In genomic region chr14:103525430-103526246, GRCh38 we compare ENCODE assay signal across 1 cellular context.
TF ChIP-seq lines count a peak whose summit lies in the region.
"Not testable (repeated sequence)": the region's sequence is repeated elsewhere in the genome, so short reads cannot be mapped to it uniquely, and the experiment has no call there.

No MANE protein-coding gene starts in this region.

TF ChIP-seq in HepG2, 621 proteins besides CTCF, POLR2A, EP300 and RAD21 (continued from another document and continues in another):
- TF ChIP-seq POLR2AphosphoS5 (IDR thresholded peaks at IDR 0.05; ENCODE audit: low read depth, low read length): peak; percentile 68
- 0 out of 2 replicates have a peak, but pooled peaks have one; percentile 26 for TF ChIP-seq ZNF264 (CRISPR knock-in tag; IDR thresholded peaks at IDR 0.05)
- TF ChIP-seq, protein P1, sequence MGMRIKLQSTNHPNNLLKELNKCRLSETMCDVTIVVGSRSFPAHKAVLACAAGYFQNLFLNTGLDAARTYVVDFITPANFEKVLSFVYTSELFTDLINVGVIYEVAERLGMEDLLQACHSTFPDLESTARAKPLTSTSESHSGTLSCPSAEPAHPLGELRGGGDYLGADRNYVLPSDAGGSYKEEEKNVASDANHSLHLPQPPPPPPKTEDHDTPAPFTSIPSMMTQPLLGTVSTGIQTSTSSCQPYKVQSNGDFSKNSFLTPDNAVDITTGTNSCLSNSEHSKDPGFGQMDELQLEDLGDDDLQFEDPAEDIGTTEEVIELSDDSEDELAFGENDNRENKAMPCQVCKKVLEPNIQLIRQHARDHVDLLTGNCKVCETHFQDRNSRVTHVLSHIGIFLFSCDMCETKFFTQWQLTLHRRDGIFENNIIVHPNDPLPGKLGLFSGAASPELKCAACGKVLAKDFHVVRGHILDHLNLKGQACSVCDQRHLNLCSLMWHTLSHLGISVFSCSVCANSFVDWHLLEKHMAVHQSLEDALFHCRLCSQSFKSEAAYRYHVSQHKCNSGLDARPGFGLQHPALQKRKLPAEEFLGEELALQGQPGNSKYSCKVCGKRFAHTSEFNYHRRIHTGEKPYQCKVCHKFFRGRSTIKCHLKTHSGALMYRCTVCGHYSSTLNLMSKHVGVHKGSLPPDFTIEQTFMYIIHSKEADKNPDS (CRISPR knock-in tag; IDR thresholded peaks at IDR 0.05): peak; percentile 49; the same call in 1 of the 2 replicates
- 0 out of 2 replicates have a peak, but pooled peaks have one; percentile 44 for TF ChIP-seq ZNF800 (CRISPR knock-in tag; IDR thresholded peaks at IDR 0.05)
- peak; percentile 62; the same call in 1 of the 2 replicates for TF ChIP-seq ZSCAN21 (CRISPR knock-in tag; IDR thresholded peaks at IDR 0.05; ENCODE audit: borderline replicate concordance)
- 0 out of 2 replicates have a peak, but pooled peaks have one; percentile 58 for TF ChIP-seq ZNF30 (CRISPR knock-in tag; IDR thresholded peaks at IDR 0.05)
- peak; percentile 28; the same call in 1 of the 3 replicates for TF ChIP-seq MXI1 (IDR thresholded peaks at IDR 0.05; ENCODE audit: borderline replicate concordance, low read depth, low read length)
- TF ChIP-seq DMAP1 (CRISPR knock-in tag; IDR thresholded peaks at IDR 0.05): peak; percentile 61; the same call in 1 of the 2 replicates
- TF ChIP-seq ZNF18 (CRISPR knock-in tag; IDR thresholded peaks at IDR 0.05; ENCODE audit: insufficient replicate concordance): peak; percentile 35
- TF ChIP-seq SIN3A (IDR thresholded peaks at IDR 0.05; ENCODE audit: borderline replicate concordance, low read depth, low read length): 0 out of 2 replicates have a peak, but pooled peaks have one; percentile 10
- TF ChIP-seq ZBTB42 (CRISPR knock-in tag; IDR thresholded peaks at IDR 0.05): peak; percentile 54; the same call in 1 of the 2 replicates
- TF ChIP-seq, protein P2, sequence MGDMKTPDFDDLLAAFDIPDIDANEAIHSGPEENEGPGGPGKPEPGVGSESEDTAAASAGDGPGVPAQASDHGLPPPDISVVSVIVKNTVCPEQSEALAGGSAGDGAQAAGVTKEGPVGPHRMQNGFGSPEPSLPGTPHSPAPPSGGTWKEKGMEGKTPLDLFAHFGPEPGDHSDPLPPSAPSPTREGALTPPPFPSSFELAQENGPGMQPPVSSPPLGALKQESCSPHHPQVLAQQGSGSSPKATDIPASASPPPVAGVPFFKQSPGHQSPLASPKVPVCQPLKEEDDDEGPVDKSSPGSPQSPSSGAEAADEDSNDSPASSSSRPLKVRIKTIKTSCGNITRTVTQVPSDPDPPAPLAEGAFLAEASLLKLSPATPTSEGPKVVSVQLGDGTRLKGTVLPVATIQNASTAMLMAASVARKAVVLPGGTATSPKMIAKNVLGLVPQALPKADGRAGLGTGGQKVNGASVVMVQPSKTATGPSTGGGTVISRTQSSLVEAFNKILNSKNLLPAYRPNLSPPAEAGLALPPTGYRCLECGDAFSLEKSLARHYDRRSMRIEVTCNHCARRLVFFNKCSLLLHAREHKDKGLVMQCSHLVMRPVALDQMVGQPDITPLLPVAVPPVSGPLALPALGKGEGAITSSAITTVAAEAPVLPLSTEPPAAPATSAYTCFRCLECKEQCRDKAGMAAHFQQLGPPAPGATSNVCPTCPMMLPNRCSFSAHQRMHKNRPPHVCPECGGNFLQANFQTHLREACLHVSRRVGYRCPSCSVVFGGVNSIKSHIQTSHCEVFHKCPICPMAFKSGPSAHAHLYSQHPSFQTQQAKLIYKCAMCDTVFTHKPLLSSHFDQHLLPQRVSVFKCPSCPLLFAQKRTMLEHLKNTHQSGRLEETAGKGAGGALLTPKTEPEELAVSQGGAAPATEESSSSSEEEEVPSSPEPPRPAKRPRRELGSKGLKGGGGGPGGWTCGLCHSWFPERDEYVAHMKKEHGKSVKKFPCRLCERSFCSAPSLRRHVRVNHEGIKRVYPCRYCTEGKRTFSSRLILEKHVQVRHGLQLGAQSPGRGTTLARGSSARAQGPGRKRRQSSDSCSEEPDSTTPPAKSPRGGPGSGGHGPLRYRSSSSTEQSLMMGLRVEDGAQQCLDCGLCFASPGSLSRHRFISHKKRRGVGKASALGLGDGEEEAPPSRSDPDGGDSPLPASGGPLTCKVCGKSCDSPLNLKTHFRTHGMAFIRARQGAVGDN (CRISPR knock-in tag; IDR thresholded peaks at IDR 0.05): peak; percentile 82
- peak; percentile 75 for TF ChIP-seq MED1 (CRISPR knock-in tag; IDR thresholded peaks at IDR 0.05)
- TF ChIP-seq ZNF138 (CRISPR knock-in tag; IDR thresholded peaks at IDR 0.05; ENCODE audit: low read depth): 0 out of 2 replicates have a peak, but pooled peaks have one; percentile 48
- peak; percentile 88 for TF ChIP-seq MYC (CRISPR knock-in tag; IDR thresholded peaks at IDR 0.05; ENCODE audit: borderline replicate concordance)
- peak; percentile 71; the same call in 1 of the 2 replicates for TF ChIP-seq ZNF292 (CRISPR knock-in tag; IDR thresholded peaks at IDR 0.05; ENCODE audit: borderline replicate concordance, low read depth)
- peak; percentile 97 for TF ChIP-seq PITX1 (CRISPR knock-in tag; IDR thresholded peaks at IDR 0.05)
- TF ChIP-seq HNF1A (IDR thresholded peaks at IDR 0.05; ENCODE audit: low read depth): peak; percentile 78
- TF ChIP-seq HNF1A (CRISPR knock-in tag; IDR thresholded peaks at IDR 0.05; ENCODE audit: borderline replicate concordance): peak; percentile 74; the same call in 1 of the 2 replicates
- peak; percentile 14; the same call in 1 of the 2 replicates for TF ChIP-seq ZNF350 (CRISPR knock-in tag; IDR thresholded peaks at IDR 0.05; ENCODE audit: borderline replicate concordance, low read depth)
- TF ChIP-seq, protein P3, sequence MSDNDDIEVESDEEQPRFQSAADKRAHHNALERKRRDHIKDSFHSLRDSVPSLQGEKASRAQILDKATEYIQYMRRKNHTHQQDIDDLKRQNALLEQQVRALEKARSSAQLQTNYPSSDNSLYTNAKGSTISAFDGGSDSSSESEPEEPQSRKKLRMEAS (IDR thresholded peaks at IDR 0.05): peak; percentile 75
- TF ChIP-seq KDM2A (CRISPR knock-in tag; IDR thresholded peaks at IDR 0.05; ENCODE audit: borderline replicate concordance, low read depth): peak; percentile 43; the same call in 1 of the 2 replicates
- TF ChIP-seq KMT2A (CRISPR knock-in tag; IDR thresholded peaks at IDR 0.05): peak; percentile 43; the same call in 1 of the 2 replicates
- TF ChIP-seq ZHX2 (IDR thresholded peaks at IDR 0.05; ENCODE audit: low read depth): not testable (repeated sequence)
- 0 out of 2 replicates have a peak, but pooled peaks have one; percentile 57 for TF ChIP-seq ZHX2 (CRISPR knock-in tag; IDR thresholded peaks at IDR 0.05; ENCODE audit: borderline replicate concordance)
- peak; percentile 25; the same call in 1 of the 2 replicates for TF ChIP-seq ZNF792 (CRISPR knock-in tag; IDR thresholded peaks at IDR 0.05)
- TF ChIP-seq SATB2 (CRISPR knock-in tag; IDR thresholded peaks at IDR 0.05): 0 out of 2 replicates have a peak, but pooled peaks have one; percentile 31
- TF ChIP-seq, protein P4, sequence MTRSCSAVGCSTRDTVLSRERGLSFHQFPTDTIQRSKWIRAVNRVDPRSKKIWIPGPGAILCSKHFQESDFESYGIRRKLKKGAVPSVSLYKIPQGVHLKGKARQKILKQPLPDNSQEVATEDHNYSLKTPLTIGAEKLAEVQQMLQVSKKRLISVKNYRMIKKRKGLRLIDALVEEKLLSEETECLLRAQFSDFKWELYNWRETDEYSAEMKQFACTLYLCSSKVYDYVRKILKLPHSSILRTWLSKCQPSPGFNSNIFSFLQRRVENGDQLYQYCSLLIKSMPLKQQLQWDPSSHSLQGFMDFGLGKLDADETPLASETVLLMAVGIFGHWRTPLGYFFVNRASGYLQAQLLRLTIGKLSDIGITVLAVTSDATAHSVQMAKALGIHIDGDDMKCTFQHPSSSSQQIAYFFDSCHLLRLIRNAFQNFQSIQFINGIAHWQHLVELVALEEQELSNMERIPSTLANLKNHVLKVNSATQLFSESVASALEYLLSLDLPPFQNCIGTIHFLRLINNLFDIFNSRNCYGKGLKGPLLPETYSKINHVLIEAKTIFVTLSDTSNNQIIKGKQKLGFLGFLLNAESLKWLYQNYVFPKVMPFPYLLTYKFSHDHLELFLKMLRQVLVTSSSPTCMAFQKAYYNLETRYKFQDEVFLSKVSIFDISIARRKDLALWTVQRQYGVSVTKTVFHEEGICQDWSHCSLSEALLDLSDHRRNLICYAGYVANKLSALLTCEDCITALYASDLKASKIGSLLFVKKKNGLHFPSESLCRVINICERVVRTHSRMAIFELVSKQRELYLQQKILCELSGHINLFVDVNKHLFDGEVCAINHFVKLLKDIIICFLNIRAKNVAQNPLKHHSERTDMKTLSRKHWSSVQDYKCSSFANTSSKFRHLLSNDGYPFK (CRISPR knock-in tag; IDR thresholded peaks at IDR 0.05; ENCODE audit: borderline replicate concordance): peak; percentile 32; the same call in 1 of the 2 replicates
- TF ChIP-seq FOXC1 (CRISPR knock-in tag; IDR thresholded peaks at IDR 0.05; ENCODE audit: borderline replicate concordance): peak; percentile 65; the same call in 1 of the 2 replicates
